Comparison of ENCODE assay signal across 8 cellular contexts in the genomic region with DNA sequence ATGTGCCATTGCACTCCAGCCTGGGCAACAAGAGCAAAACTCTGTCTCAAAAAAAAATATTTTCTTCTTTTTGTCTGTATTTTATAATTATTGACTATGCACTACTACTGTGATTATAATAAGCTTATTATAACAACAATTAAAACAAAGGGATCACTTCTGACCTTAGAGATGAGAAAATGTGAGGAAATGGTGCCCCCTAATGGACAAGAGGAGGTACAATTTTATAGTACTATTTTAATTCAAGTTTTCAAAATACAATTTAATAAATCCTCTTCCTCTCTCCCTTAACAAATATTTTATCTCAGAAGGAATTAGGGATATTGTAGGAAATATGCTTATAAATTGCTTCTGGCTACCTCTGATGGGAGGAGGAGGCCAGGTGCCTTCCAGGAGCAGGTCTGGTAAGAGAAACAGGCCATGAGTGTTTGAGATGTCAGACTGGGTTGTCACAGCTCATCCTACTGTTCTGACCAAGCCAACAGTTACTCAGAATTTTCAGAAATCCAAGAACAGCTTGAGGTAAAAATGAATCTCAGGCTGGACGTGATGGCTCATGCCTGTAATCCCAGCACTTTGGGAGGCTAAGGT. TPM values are rescaled to one million over a fixed set of nuclear protein-coding genes. Genes with fewer than 3 reads are reported as not detected.
DNase-seq lines count a peak whose midpoint lies in the region; ATAC-seq and TF ChIP-seq lines count a peak whose summit lies in the region.

No MANE protein-coding gene starts in this region.

- no peaks in the 10 kb centered on the region for H3K27me3 ChIP-seq in tibial artery

- peaks cover 2% of the 10 kb centered on the region for H3K4me1 Mint-ChIP-seq in activated T-helper 2 cell treated with anti-CD3 and anti-CD28 coated beads, Interferon-gamma antibody, Interleukin-2, Interleukin-4, amounts not matched to agents 10 μg/mL and 5 μg/mL and 100 μg/mL, durations not matched to agents 14 hours and 24 hours and 36 hours (ENCODE audit: low read depth)

- no peaks in the 10 kb centered on the region for H3K9me3 ChIP-seq in tibial artery

- ATAC-seq in GM18520 (IDR thresholded peaks at IDR 0.05; ENCODE audit: unreplicated experiment) (no peak), HG03025 (IDR thresholded peaks at IDR 0.05; ENCODE audit: low FRiP score, unreplicated experiment) (no peak)

- H3K4me1 ChIP-seq in tibial artery: no peaks in the 10 kb centered on the region

- TF ChIP-seq CTCF in LNCAP (IDR thresholded peaks at IDR 0.05) (peak; percentile 75), tibial artery (IDR thresholded peaks at IDR 0.05) (peak; percentile 61 to 68)

- intact Hi-C loops in activated T-helper 2 cell treated with anti-CD3 and anti-CD28 coated beads, Interferon-gamma antibody, Interleukin-2, Interleukin-4, amounts not matched to agents 10 μg/mL and 5 μg/mL and 100 μg/mL, durations not matched to agents 14 hours and 24 hours and 36 hours (cut with micrococcal nuclease): loop anchor here (1.0 to 10.0 kb wide), 2 partner anchors 288 to 306 kb away; no protein-coding TSS in a partner anchor
- intact Hi-C loops in tibial artery (cut with DNase I; ENCODE audit: low total_unique reads): no loop called here

- peak overlapping the region; percentile 49 for H3K27ac Mint-ChIP-seq in activated T-helper 2 cell treated with anti-CD3 and anti-CD28 coated beads, Interferon-gamma antibody, Interleukin-2, Interleukin-4, amounts not matched to agents 10 μg/mL and 5 μg/mL and 100 μg/mL, durations not matched to agents 14 hours and 24 hours and 36 hours

- DNase-seq in NCI-H2227 treated with DMSO at 0.1 percent for 48 hours (lab: John Stamatoyannopoulos, UW): peak; percentile 22
- DNase-seq in NCI-H2227 (lab: John Stamatoyannopoulos, UW; ENCODE audit: unreplicated experiment): no peak
- DNase-seq in activated T-helper 2 cell treated with anti-CD3 and anti-CD28 coated beads, Interferon-gamma antibody, Interleukin-2, Interleukin-4, amounts not matched to agents 10 μg/mL and 5 μg/mL and 100 μg/mL, durations not matched to agents 14 hours and 24 hours and 36 hours (ENCODE audit: low spot score): no peak
- DNase-seq in iPS-NIHi7 (ENCODE audit: extremely low spot score): peak; percentile 43
- no peak for DNase-seq in tibial artery

- H3K27ac ChIP-seq in tibial artery: no peak overlapping the region

- H3K9me3 Mint-ChIP-seq in activated T-helper 2 cell treated with anti-CD3 and anti-CD28 coated beads, Interferon-gamma antibody, Interleukin-2, Interleukin-4, amounts not matched to agents 10 μg/mL and 5 μg/mL and 100 μg/mL, durations not matched to agents 14 hours and 24 hours and 36 hours: no peaks in the 10 kb centered on the region

- H3K4me3 ChIP-seq in tibial artery: no peak overlapping the region

- H3K27me3 Mint-ChIP-seq in activated T-helper 2 cell treated with anti-CD3 and anti-CD28 coated beads, Interferon-gamma antibody, Interleukin-2, Interleukin-4, amounts not matched to agents 10 μg/mL and 5 μg/mL and 100 μg/mL, durations not matched to agents 14 hours and 24 hours and 36 hours (ENCODE audit: low read depth): no peaks in the 10 kb centered on the region

- H3K36me3 Mint-ChIP-seq in activated T-helper 2 cell treated with anti-CD3 and anti-CD28 coated beads, Interferon-gamma antibody, Interleukin-2, Interleukin-4, amounts not matched to agents 10 μg/mL and 5 μg/mL and 100 μg/mL, durations not matched to agents 14 hours and 24 hours and 36 hours (ENCODE audit: low read depth): peaks cover 32% of the 10 kb centered on the region

- peaks cover 14 to 42% (median 24%) of the 10 kb centered on the region in 3 donors for H3K36me3 ChIP-seq in tibial artery

- no peak overlapping the region for H3K4me3 Mint-ChIP-seq in activated T-helper 2 cell treated with anti-CD3 and anti-CD28 coated beads, Interferon-gamma antibody, Interleukin-2, Interleukin-4, amounts not matched to agents 10 μg/mL and 5 μg/mL and 100 μg/mL, durations not matched to agents 14 hours and 24 hours and 36 hours (ENCODE audit: low read depth)

RNA-seq across cellular contexts. Expression of gene VPS53, which starts 14.0 kb away (rescaled TPM):
- 84.9 and 86.1 TPM in 2 replicates for total RNA-seq in activated T-helper 2 cell treated with anti-CD3 and anti-CD28 coated beads, Interferon-gamma antibody, Interleukin-2, Interleukin-4, amounts not matched to agents 10 μg/mL and 5 μg/mL and 100 μg/mL, durations not matched to agents 14 hours and 24 hours and 36 hours

RNA-seq across cellular contexts. Expression of gene TLCD3A, which starts 31.8 kb away (rescaled TPM):
- 38.1 and 41.0 TPM in 2 replicates for total RNA-seq in activated T-helper 2 cell treated with anti-CD3 and anti-CD28 coated beads, Interferon-gamma antibody, Interleukin-2, Interleukin-4, amounts not matched to agents 10 μg/mL and 5 μg/mL and 100 μg/mL, durations not matched to agents 14 hours and 24 hours and 36 hours

RNA-seq across cellular contexts. Expression of gene GEMIN4, which starts 51.5 kb away (rescaled TPM):
- total RNA-seq in activated T-helper 2 cell treated with anti-CD3 and anti-CD28 coated beads, Interferon-gamma antibody, Interleukin-2, Interleukin-4, amounts not matched to agents 10 μg/mL and 5 μg/mL and 100 μg/mL, durations not matched to agents 14 hours and 24 hours and 36 hours: 62.8 and 64.2 TPM in 2 replicates

Comparison
In these comparisons a context has a peak if more than half of its experiments do, and no peak if none do; other contexts are left out.
1. DNase-seq: peak in NCI-H2227 treated with DMSO at 0.1 percent for 48 hours (single experiment) and iPS-NIHi7 (single experiment); none in NCI-H2227 (single experiment), activated T-helper 2 cell treated with anti-CD3 and anti-CD28 coated beads, Interferon-gamma antibody, Interleukin-2, Interleukin-4, amounts not matched to agents 10 μg/mL and 5 μg/mL and 100 μg/mL, durations not matched to agents 14 hours and 24 hours and 36 hours (single experiment) and tibial artery (0 of 2).